1 cellular context compared by ENCODE assay signal in the genomic region with DNA sequence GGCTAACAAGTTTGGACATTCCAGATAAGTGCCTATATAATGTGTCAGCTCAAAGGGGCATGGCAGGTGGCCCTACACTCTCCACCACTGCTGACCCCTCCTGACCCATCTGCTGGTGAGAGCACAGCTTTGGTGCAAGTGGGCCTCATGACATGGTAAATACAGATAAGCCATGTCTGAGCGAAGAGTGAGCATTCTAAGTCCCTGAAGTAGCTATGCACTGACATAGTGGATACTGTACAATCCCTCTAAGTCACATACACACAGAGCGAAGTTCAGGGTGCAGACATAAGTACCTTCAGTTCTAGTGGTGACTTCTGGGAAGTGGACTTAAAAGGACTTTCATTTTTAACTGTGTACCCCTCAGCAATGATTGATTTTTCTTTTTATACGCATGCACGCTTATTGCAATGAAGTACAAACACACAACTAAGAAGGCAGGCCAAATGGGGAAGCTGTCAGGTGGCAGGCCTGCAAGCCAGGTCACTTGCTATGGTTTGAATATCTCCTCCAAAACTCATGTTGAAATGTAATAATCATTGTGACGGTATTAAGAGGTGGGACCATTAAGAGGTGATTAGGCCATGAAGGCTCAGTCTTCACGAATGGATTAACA.
TF ChIP-seq lines count a peak whose summit lies in the region.

No MANE protein-coding gene starts in this region.

TF ChIP-seq in HepG2, 621 proteins besides CTCF, POLR2A, EP300 and RAD21 (continued from another document and continues in another):
- TF ChIP-seq, protein P1, sequence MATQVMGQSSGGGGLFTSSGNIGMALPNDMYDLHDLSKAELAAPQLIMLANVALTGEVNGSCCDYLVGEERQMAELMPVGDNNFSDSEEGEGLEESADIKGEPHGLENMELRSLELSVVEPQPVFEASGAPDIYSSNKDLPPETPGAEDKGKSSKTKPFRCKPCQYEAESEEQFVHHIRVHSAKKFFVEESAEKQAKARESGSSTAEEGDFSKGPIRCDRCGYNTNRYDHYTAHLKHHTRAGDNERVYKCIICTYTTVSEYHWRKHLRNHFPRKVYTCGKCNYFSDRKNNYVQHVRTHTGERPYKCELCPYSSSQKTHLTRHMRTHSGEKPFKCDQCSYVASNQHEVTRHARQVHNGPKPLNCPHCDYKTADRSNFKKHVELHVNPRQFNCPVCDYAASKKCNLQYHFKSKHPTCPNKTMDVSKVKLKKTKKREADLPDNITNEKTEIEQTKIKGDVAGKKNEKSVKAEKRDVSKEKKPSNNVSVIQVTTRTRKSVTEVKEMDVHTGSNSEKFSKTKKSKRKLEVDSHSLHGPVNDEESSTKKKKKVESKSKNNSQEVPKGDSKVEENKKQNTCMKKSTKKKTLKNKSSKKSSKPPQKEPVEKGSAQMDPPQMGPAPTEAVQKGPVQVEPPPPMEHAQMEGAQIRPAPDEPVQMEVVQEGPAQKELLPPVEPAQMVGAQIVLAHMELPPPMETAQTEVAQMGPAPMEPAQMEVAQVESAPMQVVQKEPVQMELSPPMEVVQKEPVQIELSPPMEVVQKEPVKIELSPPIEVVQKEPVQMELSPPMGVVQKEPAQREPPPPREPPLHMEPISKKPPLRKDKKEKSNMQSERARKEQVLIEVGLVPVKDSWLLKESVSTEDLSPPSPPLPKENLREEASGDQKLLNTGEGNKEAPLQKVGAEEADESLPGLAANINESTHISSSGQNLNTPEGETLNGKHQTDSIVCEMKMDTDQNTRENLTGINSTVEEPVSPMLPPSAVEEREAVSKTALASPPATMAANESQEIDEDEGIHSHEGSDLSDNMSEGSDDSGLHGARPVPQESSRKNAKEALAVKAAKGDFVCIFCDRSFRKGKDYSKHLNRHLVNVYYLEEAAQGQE (IDR thresholded peaks at IDR 0.05; ENCODE audit: borderline replicate concordance in 1 of 2, low read depth in 1 of 2, low read length in 2 of 2), result no peak
- TF ChIP-seq, protein P2, sequence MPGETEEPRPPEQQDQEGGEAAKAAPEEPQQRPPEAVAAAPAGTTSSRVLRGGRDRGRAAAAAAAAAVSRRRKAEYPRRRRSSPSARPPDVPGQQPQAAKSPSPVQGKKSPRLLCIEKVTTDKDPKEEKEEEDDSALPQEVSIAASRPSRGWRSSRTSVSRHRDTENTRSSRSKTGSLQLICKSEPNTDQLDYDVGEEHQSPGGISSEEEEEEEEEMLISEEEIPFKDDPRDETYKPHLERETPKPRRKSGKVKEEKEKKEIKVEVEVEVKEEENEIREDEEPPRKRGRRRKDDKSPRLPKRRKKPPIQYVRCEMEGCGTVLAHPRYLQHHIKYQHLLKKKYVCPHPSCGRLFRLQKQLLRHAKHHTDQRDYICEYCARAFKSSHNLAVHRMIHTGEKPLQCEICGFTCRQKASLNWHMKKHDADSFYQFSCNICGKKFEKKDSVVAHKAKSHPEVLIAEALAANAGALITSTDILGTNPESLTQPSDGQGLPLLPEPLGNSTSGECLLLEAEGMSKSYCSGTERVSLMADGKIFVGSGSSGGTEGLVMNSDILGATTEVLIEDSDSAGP (CRISPR knock-in tag; IDR thresholded peaks at IDR 0.05; ENCODE audit: borderline replicate concordance), result no peak
- TF ChIP-seq ZNF782 (CRISPR knock-in tag; IDR thresholded peaks at IDR 0.05; ENCODE audit: borderline replicate concordance) (no peak), KLF9 (CRISPR knock-in tag; IDR thresholded peaks at IDR 0.05; ENCODE audit: low read depth) (no peak), ZNF781 (CRISPR knock-in tag; IDR thresholded peaks at IDR 0.05; ENCODE audit: borderline replicate concordance, not compliant biosample characterization) (peak; percentile 49), GFI1 (CRISPR knock-in tag; IDR thresholded peaks at IDR 0.05; ENCODE audit: borderline replicate concordance) (peak; percentile 24; the same call in 1 of the 2 replicates), ZNF605 (CRISPR knock-in tag; IDR thresholded peaks at IDR 0.05) (no peak), MEIS2 (CRISPR knock-in tag; IDR thresholded peaks at IDR 0.05) (no peak), ZFP62 (CRISPR knock-in tag; IDR thresholded peaks at IDR 0.05) (no peak), ZNF251 (CRISPR knock-in tag; IDR thresholded peaks at IDR 0.05) (no peak), NFATC3 (CRISPR knock-in tag; IDR thresholded peaks at IDR 0.05) (no peak), ZBTB1 (CRISPR knock-in tag; IDR thresholded peaks at IDR 0.05; ENCODE audit: borderline replicate concordance) (no peak), RERE (CRISPR knock-in tag; IDR thresholded peaks at IDR 0.05; ENCODE audit: low read depth) (0 out of 2 replicates have a peak, but pooled peaks have one; percentile 19), TRIM22 (IDR thresholded peaks at IDR 0.05) (no peak), ZBTB20 (CRISPR knock-in tag; IDR thresholded peaks at IDR 0.05; ENCODE audit: borderline replicate concordance, low read depth) (peak; percentile 59; the same call in 1 of the 2 replicates), ZSCAN29 (CRISPR knock-in tag; conservative IDR thresholded peaks at IDR 0.05) (no peak), ZZZ3 (CRISPR knock-in tag; IDR thresholded peaks at IDR 0.05; ENCODE audit: borderline replicate concordance) (no peak), TCF7 (IDR thresholded peaks at IDR 0.05; ENCODE audit: low read depth) (peak; percentile 32; the same call in 1 of the 2 replicates), SAP130 (CRISPR knock-in tag; IDR thresholded peaks at IDR 0.05; ENCODE audit: low read depth) (peak; percentile 70), GZF1 (CRISPR knock-in tag; IDR thresholded peaks at IDR 0.05) (0 out of 2 replicates have a peak, but pooled peaks have one; percentile 66), SUZ12 (IDR thresholded peaks at IDR 0.05; ENCODE audit: low read depth, low read length) (no peak), ZNF687 (CRISPR knock-in tag; IDR thresholded peaks at IDR 0.05) (no peak), TGIF2 (CRISPR knock-in tag; IDR thresholded peaks at IDR 0.05) (peak; percentile 25; the same call in 1 of the 2 replicates), PPARG (CRISPR knock-in tag; conservative IDR thresholded peaks at IDR 0.05) (no peak; the same call in 1 of the 2 replicates), ZNF430 (CRISPR knock-in tag; IDR thresholded peaks at IDR 0.05) (no peak), ZMYM2 (CRISPR knock-in tag; IDR thresholded peaks at IDR 0.05) (no peak)
- TF ChIP-seq, protein P3, sequence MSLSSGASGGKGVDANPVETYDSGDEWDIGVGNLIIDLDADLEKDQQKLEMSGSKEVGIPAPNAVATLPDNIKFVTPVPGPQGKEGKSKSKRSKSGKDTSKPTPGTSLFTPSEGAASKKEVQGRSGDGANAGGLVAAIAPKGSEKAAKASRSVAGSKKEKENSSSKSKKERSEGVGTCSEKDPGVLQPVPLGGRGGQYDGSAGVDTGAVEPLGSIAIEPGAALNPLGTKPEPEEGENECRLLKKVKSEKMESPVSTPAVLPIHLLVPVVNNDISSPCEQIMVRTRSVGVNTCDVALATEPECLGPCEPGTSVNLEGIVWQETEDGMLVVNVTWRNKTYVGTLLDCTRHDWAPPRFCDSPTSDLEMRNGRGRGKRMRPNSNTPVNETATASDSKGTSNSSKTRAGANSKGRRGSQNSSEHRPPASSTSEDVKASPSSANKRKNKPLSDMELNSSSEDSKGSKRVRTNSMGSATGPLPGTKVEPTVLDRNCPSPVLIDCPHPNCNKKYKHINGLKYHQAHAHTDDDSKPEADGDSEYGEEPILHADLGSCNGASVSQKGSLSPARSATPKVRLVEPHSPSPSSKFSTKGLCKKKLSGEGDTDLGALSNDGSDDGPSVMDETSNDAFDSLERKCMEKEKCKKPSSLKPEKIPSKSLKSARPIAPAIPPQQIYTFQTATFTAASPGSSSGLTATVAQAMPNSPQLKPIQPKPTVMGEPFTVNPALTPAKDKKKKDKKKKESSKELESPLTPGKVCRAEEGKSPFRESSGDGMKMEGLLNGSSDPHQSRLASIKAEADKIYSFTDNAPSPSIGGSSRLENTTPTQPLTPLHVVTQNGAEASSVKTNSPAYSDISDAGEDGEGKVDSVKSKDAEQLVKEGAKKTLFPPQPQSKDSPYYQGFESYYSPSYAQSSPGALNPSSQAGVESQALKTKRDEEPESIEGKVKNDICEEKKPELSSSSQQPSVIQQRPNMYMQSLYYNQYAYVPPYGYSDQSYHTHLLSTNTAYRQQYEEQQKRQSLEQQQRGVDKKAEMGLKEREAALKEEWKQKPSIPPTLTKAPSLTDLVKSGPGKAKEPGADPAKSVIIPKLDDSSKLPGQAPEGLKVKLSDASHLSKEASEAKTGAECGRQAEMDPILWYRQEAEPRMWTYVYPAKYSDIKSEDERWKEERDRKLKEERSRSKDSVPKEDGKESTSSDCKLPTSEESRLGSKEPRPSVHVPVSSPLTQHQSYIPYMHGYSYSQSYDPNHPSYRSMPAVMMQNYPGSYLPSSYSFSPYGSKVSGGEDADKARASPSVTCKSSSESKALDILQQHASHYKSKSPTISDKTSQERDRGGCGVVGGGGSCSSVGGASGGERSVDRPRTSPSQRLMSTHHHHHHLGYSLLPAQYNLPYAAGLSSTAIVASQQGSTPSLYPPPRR (CRISPR knock-in tag; IDR thresholded peaks at IDR 0.05; ENCODE audit: borderline replicate concordance), result peak; percentile 44; the same call in 1 of the 2 replicates
- TF ChIP-seq, protein P4, sequence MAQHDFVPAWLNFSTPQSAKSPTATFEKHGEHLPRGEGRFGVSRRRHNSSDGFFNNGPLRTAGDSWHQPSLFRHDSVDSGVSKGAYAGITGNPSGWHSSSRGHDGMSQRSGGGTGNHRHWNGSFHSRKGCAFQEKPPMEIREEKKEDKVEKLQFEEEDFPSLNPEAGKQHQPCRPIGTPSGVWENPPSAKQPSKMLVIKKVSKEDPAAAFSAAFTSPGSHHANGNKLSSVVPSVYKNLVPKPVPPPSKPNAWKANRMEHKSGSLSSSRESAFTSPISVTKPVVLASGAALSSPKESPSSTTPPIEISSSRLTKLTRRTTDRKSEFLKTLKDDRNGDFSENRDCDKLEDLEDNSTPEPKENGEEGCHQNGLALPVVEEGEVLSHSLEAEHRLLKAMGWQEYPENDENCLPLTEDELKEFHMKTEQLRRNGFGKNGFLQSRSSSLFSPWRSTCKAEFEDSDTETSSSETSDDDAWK (CRISPR knock-in tag; IDR thresholded peaks at IDR 0.05), result no peak
